Comparison of ENCODE assay signal across 1 cellular context in the genomic region with DNA sequence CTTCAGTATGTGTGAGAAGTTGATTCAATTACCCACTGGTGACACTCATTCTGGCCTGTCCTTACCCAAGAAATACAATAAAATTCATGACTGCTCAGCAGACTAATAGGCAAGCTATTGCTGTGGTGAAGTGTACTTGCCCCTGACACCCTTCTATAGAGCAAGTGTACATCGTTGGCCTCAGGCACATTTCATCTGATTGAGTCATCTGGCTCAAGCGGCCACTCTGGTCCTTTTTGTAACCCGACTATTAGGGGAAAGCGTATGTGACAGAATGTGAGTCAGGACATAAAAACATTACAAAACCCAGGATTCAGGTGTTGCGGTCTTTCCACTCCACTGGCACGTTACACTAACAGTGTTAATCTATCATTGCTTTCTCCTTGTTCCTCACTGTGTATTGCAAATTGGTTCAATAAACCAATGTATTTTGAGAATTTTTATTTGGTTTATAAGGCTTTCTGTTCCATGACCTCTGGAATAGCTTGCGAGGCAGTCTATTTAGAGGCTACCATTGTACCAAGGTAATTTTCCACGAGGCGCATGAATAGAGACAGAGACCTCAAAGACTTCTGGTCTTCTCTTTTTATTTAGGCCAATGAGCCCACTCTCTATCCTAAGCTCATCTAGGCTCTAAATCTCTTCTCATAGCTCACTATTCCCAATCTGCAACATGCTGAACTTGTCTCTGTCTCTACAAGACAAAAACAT.
TF ChIP-seq lines count a peak whose summit lies in the region.

No MANE protein-coding gene starts in this region.

TF ChIP-seq in IMR-90, 13 proteins besides CTCF, POLR2A, EP300 and RAD21:
- peak; percentile 71 for TF ChIP-seq BHLHE40 (IDR thresholded peaks at IDR 0.05; ENCODE audit: low read depth, low read length)
- no peak for TF ChIP-seq CHD1 (IDR thresholded peaks at IDR 0.05; ENCODE audit: low read depth, low read length)
- peak; percentile 45; the same call in 1 of the 2 replicates for TF ChIP-seq CEBPB (IDR thresholded peaks at IDR 0.05; ENCODE audit: low read depth, low read length)
- peak; percentile 65 for TF ChIP-seq FOS (IDR thresholded peaks at IDR 0.05; ENCODE audit: low read depth, low read length)
- TF ChIP-seq MAFK (IDR thresholded peaks at IDR 0.05; ENCODE audit: low read depth, low read length): peak; percentile 59
- no peak for TF ChIP-seq MXI1 (IDR thresholded peaks at IDR 0.05; ENCODE audit: borderline replicate concordance, low read depth, low read length)
- peak; percentile 85 for TF ChIP-seq RCOR1 (IDR thresholded peaks at IDR 0.05; ENCODE audit: insufficient replicate concordance, low read length)
- TF ChIP-seq, protein P1, sequence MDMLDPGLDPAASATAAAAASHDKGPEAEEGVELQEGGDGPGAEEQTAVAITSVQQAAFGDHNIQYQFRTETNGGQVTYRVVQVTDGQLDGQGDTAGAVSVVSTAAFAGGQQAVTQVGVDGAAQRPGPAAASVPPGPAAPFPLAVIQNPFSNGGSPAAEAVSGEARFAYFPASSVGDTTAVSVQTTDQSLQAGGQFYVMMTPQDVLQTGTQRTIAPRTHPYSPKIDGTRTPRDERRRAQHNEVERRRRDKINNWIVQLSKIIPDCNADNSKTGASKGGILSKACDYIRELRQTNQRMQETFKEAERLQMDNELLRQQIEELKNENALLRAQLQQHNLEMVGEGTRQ (IDR thresholded peaks at IDR 0.05; ENCODE audit: low read depth, low read length): no peak
TF ChIP-seq in IMR-90: peak in this region for 5.
